In the genomic region with DNA sequence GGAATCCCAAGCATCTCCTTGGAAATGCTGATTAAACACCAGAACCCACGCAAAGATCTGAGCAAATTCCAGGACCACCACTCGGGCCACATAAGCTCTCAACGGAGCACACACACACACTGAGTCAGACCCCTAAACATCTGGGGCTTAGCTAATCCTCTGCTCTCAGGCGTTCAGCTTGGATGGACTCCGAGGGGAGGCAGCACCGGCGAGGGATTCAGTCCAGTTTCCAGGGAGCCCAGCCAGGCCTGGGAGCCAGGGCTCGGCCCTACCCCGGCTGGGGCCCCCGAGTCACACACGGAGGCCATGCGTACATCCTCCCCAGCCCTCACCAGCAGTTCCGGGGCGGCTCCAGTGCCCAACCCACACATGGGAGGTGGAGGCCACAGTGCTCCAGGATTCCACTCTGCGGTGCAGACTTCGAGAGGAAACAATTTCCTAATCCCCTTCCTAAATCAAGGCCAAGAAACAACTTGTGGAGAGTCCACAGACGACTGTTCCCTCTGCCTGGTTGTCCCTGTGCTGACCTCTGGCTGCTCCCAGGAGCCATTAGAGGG, we compare ENCODE assay signal across 8 cellular contexts.
A peak's percentile ranks its signal among the peaks of the same experiment; 100 is the strongest.
DNase-seq lines count a peak whose midpoint lies in the region; TF ChIP-seq lines count a peak whose summit lies in the region.

No MANE protein-coding gene starts in this region.

- no peak for TF ChIP-seq POLR2A in adrenal gland (IDR thresholded peaks at IDR 0.05)

- TF ChIP-seq CTCF in adrenal gland (IDR thresholded peaks at IDR 0.05) (no peak), left ventricle myocardium inferior (IDR thresholded peaks at IDR 0.05; ENCODE audit: borderline replicate concordance) (no peak), retinal pigment epithelial cell (conservative IDR thresholded peaks at IDR 0.05; ENCODE audit: low read depth, low read length) (no peak)

- intact Hi-C loops in adrenal gland (cut with DNase I) = no loop called here
- intact Hi-C loops in left ventricle myocardium inferior (cut with micrococcal nuclease) = no loop called here

- H3K27ac ChIP-seq in adrenal gland (peak overlapping the region in 4 of 5 donors; percentile 61 to 87 (median 65)), left ventricle myocardium inferior (replicated peaks) (peak overlapping the region; percentile 94)

- H3K9me3 ChIP-seq in adrenal gland (replicated peaks in 1 of 3) (no peaks in the 10 kb centered on the region), left ventricle myocardium inferior (replicated peaks) (no peaks in the 10 kb centered on the region)

- no peaks in the 10 kb centered on the region for H3K36me3 ChIP-seq in adrenal gland (replicated peaks in 1 of 2)
- no peaks in the 10 kb centered on the region for H3K36me3 ChIP-seq in left ventricle myocardium inferior

- H3K27me3 ChIP-seq in adrenal gland (no peaks in the 10 kb centered on the region), left ventricle myocardium inferior (ENCODE audit: low read depth) (no peaks in the 10 kb centered on the region)

- H3K4me1 ChIP-seq in adrenal gland (replicated peaks in 1 of 2) (peaks cover 3 to 16% of the 10 kb centered on the region in 2 donors), left ventricle myocardium inferior (peaks cover 45% of the 10 kb centered on the region)

- DNase-seq in Daoy (ENCODE audit: low read depth) = peak; percentile 87
- peak; percentile 35 to 71 (median 53) for DNase-seq in adrenal gland
- DNase-seq in left ventricle myocardium inferior = peak; percentile 87
- peak; percentile 95 for DNase-seq in retinal pigment epithelial cell (ENCODE audit: low read depth)
- no peak for DNase-seq in NCI-H446 treated with DMSO at 0.1 percent for 48 hours (lab: John Stamatoyannopoulos, UW)
- no peak for DNase-seq in activated CD4-positive, alpha-beta T cell treated with anti-CD3 and anti-CD28 coated beads for 4 hours
- DNase-seq in GDM1 (lab: John Stamatoyannopoulos, UW) = no peak
- DNase-seq in DMS114 treated with DMSO at 0.1 percent for 48 hours (lab: John Stamatoyannopoulos, UW; ENCODE audit: unreplicated experiment) = no peak

- WGBS in adrenal gland, 4 donors = 42 to 51% (median 47%) methylated on average over 6 to 17 of the region's 17 CpGs

- H3K4me3 ChIP-seq in adrenal gland = no peak overlapping the region
- no peak overlapping the region for H3K4me3 ChIP-seq in left ventricle myocardium inferior
- no peak overlapping the region for H3K4me3 ChIP-seq in retinal pigment epithelial cell (ENCODE audit: low read length)

Comparison
In these comparisons a context has a peak if more than half of its experiments do, and no peak if none do; other contexts are left out.
1. DNase-seq: peak in Daoy (single experiment), adrenal gland (7 of 7), left ventricle myocardium inferior (single experiment) and retinal pigment epithelial cell (single experiment); none in NCI-H446 treated with DMSO at 0.1 percent for 48 hours (single experiment), activated CD4-positive, alpha-beta T cell treated with anti-CD3 and anti-CD28 coated beads for 4 hours (0 of 2), GDM1 (single experiment) and DMS114 treated with DMSO at 0.1 percent for 48 hours (single experiment).